In genomic region chr9:129436751-129437625, GRCh38 we compare ENCODE assay signal across 8 cellular contexts.
DNase-seq lines count a peak whose midpoint lies in the region; ATAC-seq, FAIRE-seq and TF ChIP-seq lines count a peak whose summit lies in the region.

No MANE protein-coding gene starts in this region.

- in situ Hi-C loops in HepG2 (cut with HindIII; ENCODE audit: extremely low pct_ligation_motif_present, low pct_unique_long_range_greater_than_20kb): no loop called here

- no peaks in the 10 kb centered on the region for H3K9me3 ChIP-seq in HepG2 (ENCODE audit: low read length)

- no peaks in the 10 kb centered on the region for H4K20me1 ChIP-seq in HepG2 (ENCODE audit: insufficient read depth, low read length)

- H3K79me2 ChIP-seq in HepG2 (ENCODE audit: insufficient read depth, low read length): no peaks in the 10 kb centered on the region

- CTCF ChIA-PET in HepG2 (lab: Yijun Ruan, JAX; ENCODE audit: low intra/inter-chr PET ratio, low total read pairs): no interaction called here

- peaks cover 27% of the 10 kb centered on the region for H3K4me1 ChIP-seq in HepG2 (ENCODE audit: insufficient read depth, low read length)

- H3K4me3 ChIP-seq in HepG2 (replicated peaks in 1 of 3; ENCODE audit: insufficient read depth in 1 of 3, low read depth in 2 of 3, low read length in 3 of 3): peak overlapping the region; percentile 6 to 57 (median 31); a peak in 5 of 6 replicates

- no peak for TF ChIP-seq POLR2A in HepG2 (IDR thresholded peaks at IDR 0.05; ENCODE audit: insufficient read depth in 1 of 2, low read depth in 2 of 2, low read length in 2 of 2)

- TF ChIP-seq CTCF in HepG2 (CRISPR knock-in tag; IDR thresholded peaks at IDR 0.05): no peak; the same call in 1 of the 2 replicates

- no peaks in the 10 kb centered on the region for H3K36me3 Mint-ChIP-seq in stimulated activated memory B cell treated with anti-CD40 and anti-IgM and Interleukin-4, amounts not matched to agents 10 μg/mL and 1 μg/mL and 100 μg/mL, for 72 hours

- H3K4me3 Mint-ChIP-seq in stimulated activated memory B cell treated with anti-CD40 and anti-IgM and Interleukin-4, amounts not matched to agents 10 μg/mL and 1 μg/mL and 100 μg/mL, for 72 hours: peak overlapping the region; percentile 74

- H3K4me2 ChIP-seq in HepG2 (ENCODE audit: low read depth, low read length): peak overlapping the region; percentile 67

- H3K27ac Mint-ChIP-seq in stimulated activated memory B cell treated with anti-CD40 and anti-IgM and Interleukin-4, amounts not matched to agents 10 μg/mL and 1 μg/mL and 100 μg/mL, for 72 hours: peak overlapping the region; percentile 2

- H3K27me3 Mint-ChIP-seq in stimulated activated memory B cell treated with anti-CD40 and anti-IgM and Interleukin-4, amounts not matched to agents 10 μg/mL and 1 μg/mL and 100 μg/mL, for 72 hours: peaks cover 73% of the 10 kb centered on the region

- no peak overlapping the region for H3K9ac ChIP-seq in HepG2 (ENCODE audit: insufficient read depth, low read depth, low read length)

- 49% methylated on average over 73 of the region's 78 CpGs for WGBS in HepG2 (ENCODE audit: low lambda C conversion rate)

- FAIRE-seq in HepG2 (lab: Jason Lieb, UNC): no peak

- H3K4me1 Mint-ChIP-seq in stimulated activated memory B cell treated with anti-CD40 and anti-IgM and Interleukin-4, amounts not matched to agents 10 μg/mL and 1 μg/mL and 100 μg/mL, for 72 hours: peaks cover 22% of the 10 kb centered on the region

- BruUV-seq in HepG2 (replicated peaks; lab: Mats Ljungman, UMichigan): no TSS peak

- peak; percentile 27 for ATAC-seq in HepG2
- no peak for ATAC-seq in stimulated activated memory B cell treated with anti-CD40 and anti-IgM and Interleukin-4, amounts not matched to agents 10 μg/mL and 1 μg/mL and 100 μg/mL, for 72 hours
- no peak for ATAC-seq in HG03457 (IDR thresholded peaks at IDR 0.05; ENCODE audit: unreplicated experiment)

- H2AFZ ChIP-seq in HepG2 (ENCODE audit: low read length): no peak overlapping the region

- DNase-seq in activated gamma-delta T cell treated with Interleukin-2 at 50 U/mL for 16 hours (peak; percentile 35), activated gamma-delta T cell (lab: John Stamatoyannopoulos, UW) (no peak), T1000 (lab: John Stamatoyannopoulos, UW) (peak; percentile 15), HepG2 (ENCODE audit: low spot score) (no peak), SHP77 treated with DMSO at 0.1 percent for 48 hours (lab: John Stamatoyannopoulos, UW) (no peak)

- TF ChIP-seq EP300 in HepG2 (IDR thresholded peaks at IDR 0.05; ENCODE audit: low read depth in 2 of 2, low read length in 2 of 2) (no peak), HepG2 (CRISPR knock-in tag; IDR thresholded peaks at IDR 0.05; ENCODE audit: borderline replicate concordance) (no peak)

- H3K27me3 ChIP-seq in HepG2 (ENCODE audit: control insufficient read depth in 1 of 2, insufficient read depth in 2 of 2, low read length in 2 of 2): peaks cover 9 to 55% of the 10 kb centered on the region in 2 experiments; a peak in 4 of 5 replicates

- intact Hi-C loops in HepG2 (cut with micrococcal nuclease; ENCODE audit: unreplicated experiment): no loop called here

- TF ChIP-seq RAD21 in HepG2 (CRISPR knock-in tag; IDR thresholded peaks at IDR 0.05): no peak

- H3K27ac ChIP-seq in cingulate gyrus (ENCODE audit: low read depth, low read length) (peak overlapping the region; percentile 90), HepG2 (ENCODE audit: extremely low read length, insufficient read depth, low read length) (no peak overlapping the region)

- POLR2A ChIA-PET in HepG2 (lab: Yijun Ruan, JAX): interaction anchor here (0.6 to 0.9 kb wide), 2 partner anchors 21 to 48 kb away, joined by 3 read pairs; no protein-coding TSS in a partner anchor

- no peaks in the 10 kb centered on the region for H3K9me3 Mint-ChIP-seq in stimulated activated memory B cell treated with anti-CD40 and anti-IgM and Interleukin-4, amounts not matched to agents 10 μg/mL and 1 μg/mL and 100 μg/mL, for 72 hours

- H3K36me3 ChIP-seq in HepG2 (replicated peaks in 1 of 2; ENCODE audit: control insufficient read depth in 1 of 2, insufficient read depth in 2 of 2, low read length in 2 of 2): no peaks in the 10 kb centered on the region

TF ChIP-seq in HepG2, 621 proteins besides CTCF, POLR2A, EP300 and RAD21 (continues in another document):
- TF ChIP-seq RXRA (CRISPR knock-in tag; IDR thresholded peaks at IDR 0.05): no peak
- TF ChIP-seq ZNF788 (CRISPR knock-in tag; IDR thresholded peaks at IDR 0.05; ENCODE audit: borderline replicate concordance): no peak
- no peak for TF ChIP-seq SP140L (CRISPR knock-in tag; IDR thresholded peaks at IDR 0.05; ENCODE audit: borderline replicate concordance)
- TF ChIP-seq ZBTB1 (CRISPR knock-in tag; IDR thresholded peaks at IDR 0.05; ENCODE audit: borderline replicate concordance): no peak
- TF ChIP-seq PAF1 (CRISPR knock-in tag; IDR thresholded peaks at IDR 0.05): no peak
- no peak for TF ChIP-seq MTERF4 (CRISPR knock-in tag; IDR thresholded peaks at IDR 0.05)
- TF ChIP-seq, protein P1, sequence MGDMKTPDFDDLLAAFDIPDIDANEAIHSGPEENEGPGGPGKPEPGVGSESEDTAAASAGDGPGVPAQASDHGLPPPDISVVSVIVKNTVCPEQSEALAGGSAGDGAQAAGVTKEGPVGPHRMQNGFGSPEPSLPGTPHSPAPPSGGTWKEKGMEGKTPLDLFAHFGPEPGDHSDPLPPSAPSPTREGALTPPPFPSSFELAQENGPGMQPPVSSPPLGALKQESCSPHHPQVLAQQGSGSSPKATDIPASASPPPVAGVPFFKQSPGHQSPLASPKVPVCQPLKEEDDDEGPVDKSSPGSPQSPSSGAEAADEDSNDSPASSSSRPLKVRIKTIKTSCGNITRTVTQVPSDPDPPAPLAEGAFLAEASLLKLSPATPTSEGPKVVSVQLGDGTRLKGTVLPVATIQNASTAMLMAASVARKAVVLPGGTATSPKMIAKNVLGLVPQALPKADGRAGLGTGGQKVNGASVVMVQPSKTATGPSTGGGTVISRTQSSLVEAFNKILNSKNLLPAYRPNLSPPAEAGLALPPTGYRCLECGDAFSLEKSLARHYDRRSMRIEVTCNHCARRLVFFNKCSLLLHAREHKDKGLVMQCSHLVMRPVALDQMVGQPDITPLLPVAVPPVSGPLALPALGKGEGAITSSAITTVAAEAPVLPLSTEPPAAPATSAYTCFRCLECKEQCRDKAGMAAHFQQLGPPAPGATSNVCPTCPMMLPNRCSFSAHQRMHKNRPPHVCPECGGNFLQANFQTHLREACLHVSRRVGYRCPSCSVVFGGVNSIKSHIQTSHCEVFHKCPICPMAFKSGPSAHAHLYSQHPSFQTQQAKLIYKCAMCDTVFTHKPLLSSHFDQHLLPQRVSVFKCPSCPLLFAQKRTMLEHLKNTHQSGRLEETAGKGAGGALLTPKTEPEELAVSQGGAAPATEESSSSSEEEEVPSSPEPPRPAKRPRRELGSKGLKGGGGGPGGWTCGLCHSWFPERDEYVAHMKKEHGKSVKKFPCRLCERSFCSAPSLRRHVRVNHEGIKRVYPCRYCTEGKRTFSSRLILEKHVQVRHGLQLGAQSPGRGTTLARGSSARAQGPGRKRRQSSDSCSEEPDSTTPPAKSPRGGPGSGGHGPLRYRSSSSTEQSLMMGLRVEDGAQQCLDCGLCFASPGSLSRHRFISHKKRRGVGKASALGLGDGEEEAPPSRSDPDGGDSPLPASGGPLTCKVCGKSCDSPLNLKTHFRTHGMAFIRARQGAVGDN (CRISPR knock-in tag; IDR thresholded peaks at IDR 0.05): peak; percentile 49
- no peak for TF ChIP-seq HNF4G (IDR thresholded peaks at IDR 0.05; ENCODE audit: borderline replicate concordance, low read depth, low read length)
- TF ChIP-seq HNF4G (CRISPR knock-in tag; IDR thresholded peaks at IDR 0.05; ENCODE audit: borderline replicate concordance, low read depth): no peak
- TF ChIP-seq PAX8 (CRISPR knock-in tag; IDR thresholded peaks at IDR 0.05; ENCODE audit: borderline replicate concordance): no peak
- no peak for TF ChIP-seq MIER2 (CRISPR knock-in tag; IDR thresholded peaks at IDR 0.05)
- TF ChIP-seq ZNF317 (CRISPR knock-in tag; IDR thresholded peaks at IDR 0.05): no peak
- TF ChIP-seq SP2 (CRISPR knock-in tag; IDR thresholded peaks at IDR 0.05): no peak
- TF ChIP-seq, protein P2, sequence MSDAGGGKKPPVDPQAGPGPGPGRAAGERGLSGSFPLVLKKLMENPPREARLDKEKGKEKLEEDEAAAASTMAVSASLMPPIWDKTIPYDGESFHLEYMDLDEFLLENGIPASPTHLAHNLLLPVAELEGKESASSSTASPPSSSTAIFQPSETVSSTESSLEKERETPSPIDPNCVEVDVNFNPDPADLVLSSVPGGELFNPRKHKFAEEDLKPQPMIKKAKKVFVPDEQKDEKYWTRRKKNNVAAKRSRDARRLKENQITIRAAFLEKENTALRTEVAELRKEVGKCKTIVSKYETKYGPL (CRISPR knock-in tag; IDR thresholded peaks at IDR 0.05): no peak
- no peak for TF ChIP-seq ZNF747 (CRISPR knock-in tag; IDR thresholded peaks at IDR 0.05; ENCODE audit: borderline replicate concordance)
- peak; percentile 57; the same call in 1 of the 2 replicates for TF ChIP-seq RNF2 (conservative IDR thresholded peaks at IDR 0.05; ENCODE audit: low read depth)
- no peak for TF ChIP-seq KDM5A (IDR thresholded peaks at IDR 0.05; ENCODE audit: borderline replicate concordance, low read length)
- TF ChIP-seq ZNF530 (CRISPR knock-in tag; IDR thresholded peaks at IDR 0.05; ENCODE audit: low read depth): no peak
- TF ChIP-seq GLMP (CRISPR knock-in tag; IDR thresholded peaks at IDR 0.05; ENCODE audit: borderline replicate concordance): no peak
- TF ChIP-seq EZH2 (conservative IDR thresholded peaks at IDR 0.05; ENCODE audit: low read depth, low read length): peak; percentile 91; the same call in 1 of the 2 replicates
- TF ChIP-seq ZNF446 (CRISPR knock-in tag; IDR thresholded peaks at IDR 0.05): no peak

Comparison
In these comparisons a context has a peak if more than half of its experiments do, and no peak if none do; other contexts are left out.
1. DNase-seq: peak in activated gamma-delta T cell treated with Interleukin-2 at 50 U/mL for 16 hours (single experiment) and T1000 (single experiment); none in activated gamma-delta T cell (single experiment), HepG2 (single experiment) and SHP77 treated with DMSO at 0.1 percent for 48 hours (single experiment).